In the genomic region with DNA sequence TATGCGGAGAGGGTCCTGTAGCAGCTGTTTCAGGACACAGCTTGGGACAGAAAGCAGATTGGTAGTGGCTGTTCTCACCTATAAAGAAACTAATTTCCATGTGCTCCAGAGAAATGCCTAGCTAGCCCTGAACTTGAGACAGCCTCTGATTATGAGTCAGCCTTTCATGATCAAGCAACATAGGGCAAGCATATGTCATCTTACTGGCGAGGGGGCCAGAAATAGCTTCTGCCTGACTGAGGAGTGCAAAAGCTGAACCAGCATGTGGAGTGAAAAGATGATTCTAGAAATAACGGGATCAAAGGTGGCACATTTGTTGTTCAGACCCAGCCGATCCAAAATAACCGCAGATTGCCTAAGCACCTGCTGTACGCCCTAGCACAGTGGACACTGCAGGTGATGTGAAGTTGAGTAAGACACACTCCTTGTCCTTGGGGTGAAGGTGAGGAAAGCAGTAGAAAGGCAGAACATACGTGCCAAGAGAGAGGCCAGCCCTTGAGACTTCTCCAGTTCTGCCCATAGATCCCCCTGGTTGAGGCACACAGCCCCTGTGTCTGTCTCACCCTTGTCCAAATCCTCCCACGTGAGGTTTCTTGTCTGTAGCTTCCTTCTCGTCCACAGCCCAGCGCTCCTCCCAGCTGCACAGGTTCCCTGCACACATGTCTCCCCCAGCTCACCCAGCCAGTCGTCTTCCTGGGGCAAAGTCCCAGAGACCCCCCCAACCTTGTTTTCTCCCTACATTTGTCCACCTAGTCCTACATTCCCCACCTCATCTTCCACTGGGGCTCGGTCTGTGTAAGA, we compare ENCODE assay signal across 8 cellular contexts. TPM values are rescaled to one million over a fixed set of nuclear protein-coding genes. Genes with fewer than 3 reads are reported as not detected.
A peak's percentile ranks its signal among the peaks of the same experiment; 100 is the strongest.
DNase-seq lines count a peak whose midpoint lies in the region; ATAC-seq and TF ChIP-seq lines count a peak whose summit lies in the region.

No MANE protein-coding gene starts in this region.

- no peaks in the 10 kb centered on the region for H3K9me3 ChIP-seq in sigmoid colon

- H3K4me3 ChIP-seq in sigmoid colon: no peak overlapping the region

- peaks cover 14% of the 10 kb centered on the region for H3K4me1 Mint-ChIP-seq in activated naive CD4-positive, alpha-beta T cell treated with anti-CD3 and anti-CD28 coated beads, Interleukin-2, amount 50 U/mL, for 24 hours
- H3K4me1 Mint-ChIP-seq in chondrocyte (ENCODE audit: low read depth): peaks cover 34% of the 10 kb centered on the region
- H3K4me1 Mint-ChIP-seq in stimulated activated effector memory CD8-positive, alpha-beta T cell treated with anti-CD3 and anti-CD28 coated beads, Interleukin-12 subunit alpha, Interleukin-12 subunit beta, amount 100 ng/mL, for 72 hours: peaks cover 30% of the 10 kb centered on the region
- H3K4me1 Mint-ChIP-seq in activated T-helper 17 cell treated with anti-CD3 and anti-CD28 coated beads, Interleukin-2, amount 50 U/mL, for 72 hours: peaks cover 13% of the 10 kb centered on the region

- peak overlapping the region; percentile 65 for H3K27ac Mint-ChIP-seq in activated naive CD4-positive, alpha-beta T cell treated with anti-CD3 and anti-CD28 coated beads, Interleukin-2, amount 50 U/mL, for 24 hours
- peak overlapping the region; percentile 87 for H3K27ac Mint-ChIP-seq in chondrocyte (ENCODE audit: unreplicated experiment)
- peak overlapping the region; percentile 58 for H3K27ac Mint-ChIP-seq in stimulated activated effector memory CD8-positive, alpha-beta T cell treated with anti-CD3 and anti-CD28 coated beads, Interleukin-12 subunit alpha, Interleukin-12 subunit beta, amount 100 ng/mL, for 72 hours
- H3K27ac Mint-ChIP-seq in activated T-helper 17 cell treated with anti-CD3 and anti-CD28 coated beads, Interleukin-2, amount 50 U/mL, for 72 hours: no peak overlapping the region

- TF ChIP-seq EP300 in sigmoid colon (IDR thresholded peaks at IDR 0.05): no peak

- no peaks in the 10 kb centered on the region for H3K36me3 ChIP-seq in sigmoid colon

- WGBS in sigmoid colon, 2 donors: 38 to 64% methylated on average over 12 of the region's 12 CpGs

- H3K27me3 ChIP-seq in sigmoid colon: no peaks in the 10 kb centered on the region

- DNase-seq in activated naive CD4-positive, alpha-beta T cell treated with Interleukin-2 at 50 U/mL for 16 hours: no peak
- DNase-seq in NCI-H2171 treated with DMSO at 0.1 percent for 48 hours (lab: John Stamatoyannopoulos, UW) (peak; percentile 66), chondrocyte (ENCODE audit: low spot score) (no peak), NCI-H2107 (lab: John Stamatoyannopoulos, UW) (no peak), sigmoid colon (no peak)
- DNase-seq in stimulated activated effector memory CD8-positive, alpha-beta T cell treated with anti-CD3 and anti-CD28 coated beads, Interleukin-12 subunit alpha, Interleukin-12 subunit beta, amount 100 ng/mL, for 72 hours (ENCODE audit: low spot score in 2 of 2): no peak

- ATAC-seq in stimulated activated effector memory CD8-positive, alpha-beta T cell treated with anti-CD3 and anti-CD28 coated beads, Interleukin-12 subunit alpha, Interleukin-12 subunit beta, amount 100 ng/mL, for 72 hours: peak; percentile 39
- ATAC-seq in activated T-helper 17 cell treated with anti-CD3 and anti-CD28 coated beads, Interleukin-2, amount 50 U/mL, for 72 hours (replicated peaks): no peak

- no peaks in the 10 kb centered on the region for H3K9me3 Mint-ChIP-seq in activated naive CD4-positive, alpha-beta T cell treated with anti-CD3 and anti-CD28 coated beads, Interleukin-2, amount 50 U/mL, for 24 hours
- H3K9me3 Mint-ChIP-seq in chondrocyte (ENCODE audit: low read depth): no peaks in the 10 kb centered on the region
- H3K9me3 Mint-ChIP-seq in stimulated activated effector memory CD8-positive, alpha-beta T cell treated with anti-CD3 and anti-CD28 coated beads, Interleukin-12 subunit alpha, Interleukin-12 subunit beta, amount 100 ng/mL, for 72 hours: no peaks in the 10 kb centered on the region
- no peaks in the 10 kb centered on the region for H3K9me3 Mint-ChIP-seq in activated T-helper 17 cell treated with anti-CD3 and anti-CD28 coated beads, Interleukin-2, amount 50 U/mL, for 72 hours

- H3K36me3 Mint-ChIP-seq in activated naive CD4-positive, alpha-beta T cell treated with anti-CD3 and anti-CD28 coated beads, Interleukin-2, amount 50 U/mL, for 24 hours: no peaks in the 10 kb centered on the region
- H3K36me3 Mint-ChIP-seq in chondrocyte (ENCODE audit: low read depth): no peaks in the 10 kb centered on the region
- H3K36me3 Mint-ChIP-seq in stimulated activated effector memory CD8-positive, alpha-beta T cell treated with anti-CD3 and anti-CD28 coated beads, Interleukin-12 subunit alpha, Interleukin-12 subunit beta, amount 100 ng/mL, for 72 hours: peaks cover 31% of the 10 kb centered on the region
- peaks cover 7% of the 10 kb centered on the region for H3K36me3 Mint-ChIP-seq in activated T-helper 17 cell treated with anti-CD3 and anti-CD28 coated beads, Interleukin-2, amount 50 U/mL, for 72 hours (ENCODE audit: low read depth)

- H3K27me3 Mint-ChIP-seq in activated naive CD4-positive, alpha-beta T cell treated with anti-CD3 and anti-CD28 coated beads, Interleukin-2, amount 50 U/mL, for 24 hours: no peaks in the 10 kb centered on the region
- H3K27me3 Mint-ChIP-seq in chondrocyte (ENCODE audit: low read depth): no peaks in the 10 kb centered on the region
- no peaks in the 10 kb centered on the region for H3K27me3 Mint-ChIP-seq in activated T-helper 17 cell treated with anti-CD3 and anti-CD28 coated beads, Interleukin-2, amount 50 U/mL, for 72 hours

- H3K4me3 Mint-ChIP-seq in activated naive CD4-positive, alpha-beta T cell treated with anti-CD3 and anti-CD28 coated beads, Interleukin-2, amount 50 U/mL, for 24 hours: no peak overlapping the region
- no peak overlapping the region for H3K4me3 Mint-ChIP-seq in chondrocyte (ENCODE audit: unreplicated experiment)
- H3K4me3 Mint-ChIP-seq in stimulated activated effector memory CD8-positive, alpha-beta T cell treated with anti-CD3 and anti-CD28 coated beads, Interleukin-12 subunit alpha, Interleukin-12 subunit beta, amount 100 ng/mL, for 72 hours: no peak overlapping the region
- no peak overlapping the region for H3K4me3 Mint-ChIP-seq in activated T-helper 17 cell treated with anti-CD3 and anti-CD28 coated beads, Interleukin-2, amount 50 U/mL, for 72 hours

- TF ChIP-seq CTCF in chondrocyte (IDR thresholded peaks at IDR 0.05): no peak
- no peak for TF ChIP-seq CTCF in sigmoid colon (IDR thresholded peaks at IDR 0.05)

- H3K27ac ChIP-seq in sigmoid colon: no peak overlapping the region

- intact Hi-C loops in sigmoid colon (cut with DNase I): no loop called here

- no peak for TF ChIP-seq POLR2A in sigmoid colon (IDR thresholded peaks at IDR 0.05)

- H3K4me1 ChIP-seq in sigmoid colon: peaks cover 0 to 24% (median 14%) of the 10 kb centered on the region in 4 donors

RNA-seq across cellular contexts. Expression of gene BCL7B, which starts 2.7 kb away (rescaled TPM):
- total RNA-seq in chondrocyte: 35.7 to 40.2 TPM (median 39.7 TPM) in 3 replicates
- 10 to 100 TPM; 52.4 to 76.7 TPM for total RNA-seq in activated T-helper 17 cell treated with anti-CD3 and anti-CD28 coated beads, Interleukin-2, amount 50 U/mL, for 72 hours
- total RNA-seq in sigmoid colon: 100 to 1,000 TPM; 113 to 155 (median 129) TPM
- 100 to 1,000 TPM in 1 of 3 donors, 10 to 100 TPM in 2; 58.1 to 114 (median 95.7) TPM for polyA plus RNA-seq in sigmoid colon

RNA-seq across cellular contexts. Expression of gene TBL2, which starts 18.1 kb away (rescaled TPM):
- total RNA-seq in chondrocyte (45.2 to 56.1 TPM (median 50.4 TPM) in 3 replicates), sigmoid colon (10 to 100 TPM; 17.1 to 29.6 (median 26.9) TPM)
- 10 to 100 TPM; 34.7 to 43.5 TPM for total RNA-seq in activated T-helper 17 cell treated with anti-CD3 and anti-CD28 coated beads, Interleukin-2, amount 50 U/mL, for 72 hours
- polyA plus RNA-seq in sigmoid colon: 10 to 100 TPM in 1 of 3 donors, 1 to 10 TPM in 2; 5.4 to 28.2 (median 6.2) TPM

RNA-seq across cellular contexts. Expression of gene BAZ1B, which starts 38.1 kb away (rescaled TPM):
- 64.9 to 74.9 TPM (median 65.5 TPM) in 3 replicates for total RNA-seq in chondrocyte
- total RNA-seq in activated T-helper 17 cell treated with anti-CD3 and anti-CD28 coated beads, Interleukin-2, amount 50 U/mL, for 72 hours: 100 to 1,000 TPM in 1 of 2 donors, 10 to 100 TPM in 1; 59.7 to 102 TPM
- total RNA-seq in sigmoid colon: 10 to 100 TPM; 47.2 to 67.3 (median 53.5) TPM
- polyA plus RNA-seq in sigmoid colon: 10 to 100 TPM; 13.8 to 33.4 (median 17.1) TPM
